Comparison of ENCODE assay signal across 1 cellular context in the genomic region with DNA sequence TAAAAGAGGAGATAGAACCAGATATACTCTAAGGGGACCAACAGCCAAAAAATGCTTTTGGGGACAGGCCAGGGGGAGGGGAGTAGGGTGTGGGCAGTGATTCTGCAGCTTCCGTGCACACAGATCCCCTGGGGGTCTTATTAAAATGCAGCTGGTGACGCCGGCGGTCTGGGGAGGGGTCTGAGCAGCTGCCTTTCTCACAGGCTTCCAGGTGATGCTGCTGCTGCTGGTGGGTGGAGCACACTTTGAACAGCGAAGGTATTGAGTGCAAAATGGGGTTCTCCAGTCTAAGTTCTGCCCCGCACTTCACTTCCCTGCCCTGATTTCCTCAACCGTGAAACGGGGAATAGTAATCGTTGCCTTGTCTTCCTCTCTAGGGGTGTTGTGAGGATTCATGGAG.
TF ChIP-seq lines count a peak whose summit lies in the region.

No MANE protein-coding gene starts in this region.

TF ChIP-seq in GM23338, 12 proteins besides CTCF, POLR2A, EP300 and RAD21 (continued from another document):
- TF ChIP-seq, protein P1, sequence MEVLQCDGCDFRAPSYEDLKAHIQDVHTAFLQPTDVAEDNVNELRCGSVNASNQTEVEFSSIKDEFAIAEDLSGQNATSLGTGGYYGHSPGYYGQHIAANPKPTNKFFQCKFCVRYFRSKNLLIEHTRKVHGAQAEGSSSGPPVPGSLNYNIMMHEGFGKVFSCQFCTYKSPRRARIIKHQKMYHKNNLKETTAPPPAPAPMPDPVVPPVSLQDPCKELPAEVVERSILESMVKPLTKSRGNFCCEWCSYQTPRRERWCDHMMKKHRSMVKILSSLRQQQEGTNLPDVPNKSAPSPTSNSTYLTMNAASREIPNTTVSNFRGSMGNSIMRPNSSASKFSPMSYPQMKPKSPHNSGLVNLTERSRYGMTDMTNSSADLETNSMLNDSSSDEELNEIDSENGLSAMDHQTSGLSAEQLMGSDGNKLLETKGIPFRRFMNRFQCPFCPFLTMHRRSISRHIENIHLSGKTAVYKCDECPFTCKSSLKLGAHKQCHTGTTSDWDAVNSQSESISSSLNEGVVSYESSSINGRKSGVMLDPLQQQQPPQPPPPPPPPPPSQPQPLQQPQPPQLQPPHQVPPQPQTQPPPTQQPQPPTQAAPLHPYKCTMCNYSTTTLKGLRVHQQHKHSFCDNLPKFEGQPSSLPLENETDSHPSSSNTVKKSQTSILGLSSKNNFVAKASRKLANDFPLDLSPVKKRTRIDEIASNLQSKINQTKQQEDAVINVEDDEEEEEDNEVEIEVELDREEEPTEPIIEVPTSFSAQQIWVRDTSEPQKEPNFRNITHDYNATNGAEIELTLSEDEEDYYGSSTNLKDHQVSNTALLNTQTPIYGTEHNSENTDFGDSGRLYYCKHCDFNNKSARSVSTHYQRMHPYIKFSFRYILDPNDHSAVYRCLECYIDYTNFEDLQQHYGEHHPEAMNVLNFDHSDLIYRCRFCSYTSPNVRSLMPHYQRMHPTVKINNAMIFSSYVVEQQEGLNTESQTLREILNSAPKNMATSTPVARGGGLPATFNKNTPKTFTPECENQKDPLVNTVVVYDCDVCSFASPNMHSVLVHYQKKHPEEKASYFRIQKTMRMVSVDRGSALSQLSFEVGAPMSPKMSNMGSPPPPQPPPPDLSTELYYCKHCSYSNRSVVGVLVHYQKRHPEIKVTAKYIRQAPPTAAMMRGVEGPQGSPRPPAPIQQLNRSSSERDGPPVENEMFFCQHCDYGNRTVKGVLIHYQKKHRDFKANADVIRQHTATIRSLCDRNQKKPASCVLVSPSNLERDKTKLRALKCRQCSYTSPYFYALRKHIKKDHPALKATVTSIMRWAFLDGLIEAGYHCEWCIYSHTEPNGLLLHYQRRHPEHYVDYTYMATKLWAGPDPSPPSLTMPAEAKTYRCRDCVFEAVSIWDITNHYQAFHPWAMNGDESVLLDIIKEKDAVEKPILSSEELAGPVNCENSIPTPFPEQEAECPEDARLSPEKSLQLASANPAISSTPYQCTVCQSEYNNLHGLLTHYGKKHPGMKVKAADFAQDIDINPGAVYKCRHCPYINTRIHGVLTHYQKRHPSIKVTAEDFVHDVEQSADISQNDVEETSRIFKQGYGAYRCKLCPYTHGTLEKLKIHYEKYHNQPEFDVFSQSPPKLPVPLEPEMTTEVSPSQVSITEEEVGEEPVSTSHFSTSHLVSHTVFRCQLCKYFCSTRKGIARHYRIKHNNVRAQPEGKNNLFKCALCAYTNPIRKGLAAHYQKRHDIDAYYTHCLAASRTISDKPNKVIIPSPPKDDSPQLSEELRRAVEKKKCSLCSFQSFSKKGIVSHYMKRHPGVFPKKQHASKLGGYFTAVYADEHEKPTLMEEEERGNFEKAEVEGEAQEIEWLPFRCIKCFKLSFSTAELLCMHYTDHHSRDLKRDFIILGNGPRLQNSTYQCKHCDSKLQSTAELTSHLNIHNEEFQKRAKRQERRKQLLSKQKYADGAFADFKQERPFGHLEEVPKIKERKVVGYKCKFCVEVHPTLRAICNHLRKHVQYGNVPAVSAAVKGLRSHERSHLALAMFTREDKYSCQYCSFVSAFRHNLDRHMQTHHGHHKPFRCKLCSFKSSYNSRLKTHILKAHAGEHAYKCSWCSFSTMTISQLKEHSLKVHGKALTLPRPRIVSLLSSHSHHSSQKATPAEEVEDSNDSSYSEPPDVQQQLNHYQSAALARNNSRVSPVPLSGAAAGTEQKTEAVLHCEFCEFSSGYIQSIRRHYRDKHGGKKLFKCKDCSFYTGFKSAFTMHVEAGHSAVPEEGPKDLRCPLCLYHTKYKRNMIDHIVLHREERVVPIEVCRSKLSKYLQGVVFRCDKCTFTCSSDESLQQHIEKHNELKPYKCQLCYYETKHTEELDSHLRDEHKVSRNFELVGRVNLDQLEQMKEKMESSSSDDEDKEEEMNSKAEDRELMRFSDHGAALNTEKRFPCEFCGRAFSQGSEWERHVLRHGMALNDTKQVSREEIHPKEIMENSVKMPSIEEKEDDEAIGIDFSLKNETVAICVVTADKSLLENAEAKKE (CRISPR knock-in tag; IDR thresholded peaks at IDR 0.05): no peak
- TF ChIP-seq, protein P2, sequence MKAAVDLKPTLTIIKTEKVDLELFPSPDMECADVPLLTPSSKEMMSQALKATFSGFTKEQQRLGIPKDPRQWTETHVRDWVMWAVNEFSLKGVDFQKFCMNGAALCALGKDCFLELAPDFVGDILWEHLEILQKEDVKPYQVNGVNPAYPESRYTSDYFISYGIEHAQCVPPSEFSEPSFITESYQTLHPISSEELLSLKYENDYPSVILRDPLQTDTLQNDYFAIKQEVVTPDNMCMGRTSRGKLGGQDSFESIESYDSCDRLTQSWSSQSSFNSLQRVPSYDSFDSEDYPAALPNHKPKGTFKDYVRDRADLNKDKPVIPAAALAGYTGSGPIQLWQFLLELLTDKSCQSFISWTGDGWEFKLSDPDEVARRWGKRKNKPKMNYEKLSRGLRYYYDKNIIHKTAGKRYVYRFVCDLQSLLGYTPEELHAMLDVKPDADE (IDR thresholded peaks at IDR 0.05): no peak
- no peak for TF ChIP-seq STAT1 (IDR thresholded peaks at IDR 0.05; ENCODE audit: unreplicated experiment)
- TF ChIP-seq POLR2AphosphoS5 (IDR thresholded peaks at IDR 0.05; ENCODE audit: low read depth): no peak
- TF ChIP-seq NANOG (IDR thresholded peaks at IDR 0.05; ENCODE audit: borderline replicate concordance): no peak
- TF ChIP-seq EZH2 (IDR thresholded peaks at IDR 0.05; ENCODE audit: low read depth, unreplicated experiment): no peak
- no peak for TF ChIP-seq ZNF114 (CRISPR knock-in tag; IDR thresholded peaks at IDR 0.05)
- TF ChIP-seq CREB1 (CRISPR knock-in tag; IDR thresholded peaks at IDR 0.05; ENCODE audit: low read depth): no peak
- TF ChIP-seq, protein P3, sequence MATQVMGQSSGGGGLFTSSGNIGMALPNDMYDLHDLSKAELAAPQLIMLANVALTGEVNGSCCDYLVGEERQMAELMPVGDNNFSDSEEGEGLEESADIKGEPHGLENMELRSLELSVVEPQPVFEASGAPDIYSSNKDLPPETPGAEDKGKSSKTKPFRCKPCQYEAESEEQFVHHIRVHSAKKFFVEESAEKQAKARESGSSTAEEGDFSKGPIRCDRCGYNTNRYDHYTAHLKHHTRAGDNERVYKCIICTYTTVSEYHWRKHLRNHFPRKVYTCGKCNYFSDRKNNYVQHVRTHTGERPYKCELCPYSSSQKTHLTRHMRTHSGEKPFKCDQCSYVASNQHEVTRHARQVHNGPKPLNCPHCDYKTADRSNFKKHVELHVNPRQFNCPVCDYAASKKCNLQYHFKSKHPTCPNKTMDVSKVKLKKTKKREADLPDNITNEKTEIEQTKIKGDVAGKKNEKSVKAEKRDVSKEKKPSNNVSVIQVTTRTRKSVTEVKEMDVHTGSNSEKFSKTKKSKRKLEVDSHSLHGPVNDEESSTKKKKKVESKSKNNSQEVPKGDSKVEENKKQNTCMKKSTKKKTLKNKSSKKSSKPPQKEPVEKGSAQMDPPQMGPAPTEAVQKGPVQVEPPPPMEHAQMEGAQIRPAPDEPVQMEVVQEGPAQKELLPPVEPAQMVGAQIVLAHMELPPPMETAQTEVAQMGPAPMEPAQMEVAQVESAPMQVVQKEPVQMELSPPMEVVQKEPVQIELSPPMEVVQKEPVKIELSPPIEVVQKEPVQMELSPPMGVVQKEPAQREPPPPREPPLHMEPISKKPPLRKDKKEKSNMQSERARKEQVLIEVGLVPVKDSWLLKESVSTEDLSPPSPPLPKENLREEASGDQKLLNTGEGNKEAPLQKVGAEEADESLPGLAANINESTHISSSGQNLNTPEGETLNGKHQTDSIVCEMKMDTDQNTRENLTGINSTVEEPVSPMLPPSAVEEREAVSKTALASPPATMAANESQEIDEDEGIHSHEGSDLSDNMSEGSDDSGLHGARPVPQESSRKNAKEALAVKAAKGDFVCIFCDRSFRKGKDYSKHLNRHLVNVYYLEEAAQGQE (IDR thresholded peaks at IDR 0.05; ENCODE audit: unreplicated experiment): no peak
